17 cellular contexts compared by ENCODE assay signal in genomic region chr16:89035698-89036570, GRCh38. TPM values are rescaled to one million over a fixed set of nuclear protein-coding genes. Genes with fewer than 3 reads are reported as not detected.
"Had no signal": no experiment of that assay in that cellular context is flagged by ENCODE, and none has a peak within 500 bp of the region (broad histone marks: within the 10 kb centered on the region; RNA-seq: fewer than 3 reads in every experiment).

No MANE protein-coding gene starts in this region.

- H3K4me1 ChIP-seq: parathyroid adenoma had no signal

- H3K27ac Mint-ChIP-seq: activated CD4-positive, alpha-beta memory T cell treated with anti-CD3 and anti-CD28 coated beads, Interleukin-2, amount 10 ng/mL, durations not matched to agents 7 days and 5 days; activated CD4-positive, alpha-beta T cell treated with anti-CD3 and anti-CD28 coated beads for 36 hours; activated CD8-positive, alpha-beta memory T cell treated with anti-CD3 and anti-CD28 coated beads, Interleukin-2, amount 10 ng/mL, durations not matched to agents 7 days and 5 days; mesothelial cell of epicardium; WTC11 had no signal

- H3K27me3 Mint-ChIP-seq: activated T-helper 17 cell treated with anti-CD3 and anti-CD28 coated beads, Interleukin-2, amount 50 U/mL, for 72 hours had no signal

- DNase-seq: activated CD4-positive, alpha-beta memory T cell treated with anti-CD3 and anti-CD28 coated beads, Interleukin-2, amount 10 ng/mL, durations not matched to agents 7 days and 5 days; activated CD8-positive, alpha-beta memory T cell treated with anti-CD3 and anti-CD28 coated beads, Interleukin-2, amount 10 ng/mL, durations not matched to agents 7 days and 5 days; activated naive CD4-positive, alpha-beta T cell treated with Interleukin-2 at 50 U/mL for 16 hours; activated T-cell treated with anti-CD3 and anti-CD28 coated beads, Interleukin-2, amount 50 U/mL, for 1 hour; cortex of kidney; kidney glomerular epithelial cell; stimulated activated CD4-positive, alpha-beta T cell treated with anti-CD3 and anti-CD28 coated beads, Interleukin-12 subunit alpha, Interleukin-12 subunit beta, amount 100 ng/mL, for 4 hours; stimulated activated CD4-positive, alpha-beta T cell treated with anti-CD3 and anti-CD28 coated beads, Interleukin-1b, Interleukin-23, amount 100 ng/mL, for 48 hours; stimulated activated CD8-positive, alpha-beta memory T cell treated with anti-CD3 and anti-CD28 coated beads, Interleukin-4, amount 100 ng/mL, for 48 hours; upper lobe of right lung had no signal

- H3K9me3 Mint-ChIP-seq: activated T-helper 17 cell treated with anti-CD3 and anti-CD28 coated beads, Interleukin-2, amount 50 U/mL, for 72 hours had no signal

- H3K4me3 Mint-ChIP-seq: activated CD4-positive, alpha-beta memory T cell treated with anti-CD3 and anti-CD28 coated beads, Interleukin-2, amount 10 ng/mL, durations not matched to agents 7 days and 5 days; activated CD4-positive, alpha-beta T cell treated with anti-CD3 and anti-CD28 coated beads for 36 hours; activated CD8-positive, alpha-beta memory T cell treated with anti-CD3 and anti-CD28 coated beads, Interleukin-2, amount 10 ng/mL, durations not matched to agents 7 days and 5 days; activated T-helper 17 cell treated with anti-CD3 and anti-CD28 coated beads, Interleukin-2, amount 50 U/mL, for 72 hours; mesothelial cell of epicardium; WTC11 had no signal

- H3K27ac ChIP-seq: heart right ventricle, parathyroid adenoma, upper lobe of right lung had no signal

- ATAC-seq: activated CD4-positive, alpha-beta T cell treated with anti-CD3 and anti-CD28 coated beads for 36 hours; activated CD8-positive, alpha-beta memory T cell treated with anti-CD3 and anti-CD28 coated beads, Interleukin-2, amount 10 ng/mL, durations not matched to agents 7 days and 5 days; activated T-helper 17 cell treated with anti-CD3 and anti-CD28 coated beads, Interleukin-2, amount 50 U/mL, for 72 hours; T-cell; upper lobe of right lung; WTC11 had no signal

- H3K36me3 Mint-ChIP-seq: mesothelial cell of epicardium, T-cell, WTC11 had no signal

- H3K9me3 ChIP-seq: upper lobe of right lung had no signal

- H3K4me3 ChIP-seq: heart right ventricle, upper lobe of right lung had no signal

- H3K36me3 ChIP-seq: heart right ventricle, upper lobe of right lung had no signal

- H3K4me1 Mint-ChIP-seq: mesothelial cell of epicardium had no signal

RNA-seq across cellular contexts. Expression of gene CBFA2T3, which starts 58.9 kb away (rescaled TPM):
- total RNA-seq: activated CD4-positive, alpha-beta memory T cell treated with anti-CD3 and anti-CD28 coated beads, Interleukin-2, amount 10 ng/mL, durations not matched to agents 7 days and 5 days had no signal
